In genomic region chr2:149767516-149767974, GRCh38 we compare ENCODE assay signal across 13 cellular contexts.
DNase-seq lines count a peak whose midpoint lies in the region; ATAC-seq, FAIRE-seq and TF ChIP-seq lines count a peak whose summit lies in the region.
"Had no signal": no experiment of that assay in that cellular context is flagged by ENCODE, and none has a peak within 500 bp of the region (broad histone marks: within the 10 kb centered on the region; RNA-seq: fewer than 3 reads in every experiment).

No MANE protein-coding gene starts in this region.

- dilution Hi-C loops in endothelial cell of umbilical vein (cut with MboI; ENCODE audit: extremely low pct_ligation_motif_present, low sequenced_read_pairs), result no loop called here

- H2BK5ac ChIP-seq in neuronal stem cell (ENCODE audit: low read length), result no peak overlapping the region

- no peak overlapping the region for H2AK5ac ChIP-seq in neuronal stem cell (ENCODE audit: low read depth, low read length)

- H3K9me1 ChIP-seq in endothelial cell of umbilical vein (replicated peaks; ENCODE audit: control insufficient read depth, extremely low read depth, insufficient read depth, low read length), result no peaks in the 10 kb centered on the region

- no peak overlapping the region for H2BK15ac ChIP-seq in neuronal stem cell (ENCODE audit: low read length)

- H3K23ac ChIP-seq in neuronal stem cell (ENCODE audit: low read depth, low read length, poor library complexity), result no peak overlapping the region

- TF ChIP-seq POLR2A in endothelial cell of umbilical vein (IDR thresholded peaks at IDR 0.05; ENCODE audit: low read depth, low read length), result no peak

- no peaks in the 10 kb centered on the region for H3K9me3 ChIP-seq in endothelial cell of umbilical vein (replicated peaks; ENCODE audit: control insufficient read depth, insufficient read depth, low read length)
- H3K9me3 ChIP-seq in neuronal stem cell (replicated peaks in 1 of 2; ENCODE audit: control insufficient read depth in 2 of 2, insufficient read depth in 1 of 2, low read depth in 1 of 2, low read length in 2 of 2), result no peaks in the 10 kb centered on the region

- H3K14ac ChIP-seq in neuronal stem cell (ENCODE audit: low read length), result no peak overlapping the region

- CTCF ChIA-PET in endothelial cell of umbilical vein (lab: Charles Lee), result interaction anchor here (0.8 to 1.6 kb wide), 4 partner anchors 23 to 1471 kb away, joined by 3 to 5 read pairs (median 4); no protein-coding TSS in a partner anchor

- H3K9ac ChIP-seq in endothelial cell of umbilical vein (replicated peaks; ENCODE audit: extremely low read depth, insufficient read depth, low read length) (peak overlapping the region; percentile 51), neuronal stem cell (ENCODE audit: low read depth, low read length, poor library complexity) (no peak overlapping the region)

- no peak overlapping the region for H3K27ac Mint-ChIP-seq in CD14-positive monocyte
- H3K27ac Mint-ChIP-seq: activated T-cell treated with anti-CD3 and anti-CD28 coated beads, Interleukin-2, amount 50 U/mL, for 72 hours; CD8-positive, alpha-beta T cell had no signal

- H3K4ac ChIP-seq in neuronal stem cell (ENCODE audit: low read length), result no peak overlapping the region

- H3K4me2 ChIP-seq in endothelial cell of umbilical vein (ENCODE audit: insufficient read depth, low read length), result peak overlapping the region; percentile 53
- H3K4me2 ChIP-seq in neuronal stem cell (ENCODE audit: insufficient read depth, low read length, poor library complexity, severe bottlenecking), result no peak overlapping the region

- no peak overlapping the region for H3K4me3 Mint-ChIP-seq in CD14-positive monocyte
- H3K4me3 Mint-ChIP-seq: activated T-cell treated with anti-CD3 and anti-CD28 coated beads, Interleukin-2, amount 50 U/mL, for 72 hours; CD8-positive, alpha-beta T cell had no signal

- peaks cover 34% of the 10 kb centered on the region for H3K4me1 ChIP-seq in endothelial cell of umbilical vein (ENCODE audit: control insufficient read depth, extremely low read depth, insufficient read depth, low read length)
- no peaks in the 10 kb centered on the region for H3K4me1 ChIP-seq in neuronal stem cell (ENCODE audit: control insufficient read depth in 2 of 2, insufficient read depth in 1 of 2, low read depth in 1 of 2, low read length in 2 of 2)

- POLR2A ChIA-PET in endothelial cell of umbilical vein (lab: Charles Lee), result no interaction called here

- H3K4me3 ChIP-seq in endothelial cell of umbilical vein (replicated peaks in 1 of 3; ENCODE audit: insufficient read depth in 1 of 3, low read depth in 1 of 3, low read length in 3 of 3), result no peak overlapping the region
- no peak overlapping the region for H3K4me3 ChIP-seq in neuronal stem cell (ENCODE audit: low read length in 2 of 2)

- DNase-seq in COR-L47 (lab: John Stamatoyannopoulos, UW), result peak; percentile 18
- peak; percentile 9 for DNase-seq in NCI-H2171 (lab: John Stamatoyannopoulos, UW)
- peak; percentile 67 for DNase-seq in endothelial cell of umbilical vein (ENCODE audit: low read depth, low spot score)
- DNase-seq in neuronal stem cell (ENCODE audit: low spot score), result no peak
- no peak for DNase-seq in CD14-positive monocyte (ENCODE audit: low spot score)
- DNase-seq in stimulated activated CD4-positive, alpha-beta T cell treated with anti-CD3 and anti-CD28 coated beads, Interleukin-4, amount 100 ng/mL, for 4 hours, result no peak
- DNase-seq in cortex of kidney (lab: John Stamatoyannopoulos, UW), result no peak
- DNase-seq: activated T-cell treated with anti-CD3 and anti-CD28 coated beads, Interleukin-2, amount 50 U/mL, for 72 hours; CD8-positive, alpha-beta T cell; posterior cingulate gyrus had no signal

- no peaks in the 10 kb centered on the region for H3K27me3 ChIP-seq in endothelial cell of umbilical vein (ENCODE audit: control insufficient read depth in 2 of 2, insufficient read depth in 2 of 2, low read length in 2 of 2)
- no peaks in the 10 kb centered on the region for H3K27me3 ChIP-seq in neuronal stem cell (ENCODE audit: control insufficient read depth in 3 of 3, insufficient read depth in 3 of 3, low read depth in 1 of 3, low read length in 3 of 3)

- H4K91ac ChIP-seq in neuronal stem cell (ENCODE audit: low read depth, low read length, poor library complexity), result no peak overlapping the region

- TF ChIP-seq CTCF in endothelial cell of umbilical vein (IDR thresholded peaks at IDR 0.05; ENCODE audit: extremely low read depth in 1 of 2, insufficient read depth in 1 of 2, low read depth in 1 of 2, low read length in 2 of 2) (no peak), CD14-positive monocyte (IDR thresholded peaks at IDR 0.05) (no peak)

- H4K8ac ChIP-seq in neuronal stem cell (ENCODE audit: low read depth, low read length), result no peak overlapping the region

- H3K27ac ChIP-seq in endothelial cell of umbilical vein (ENCODE audit: insufficient read depth, low read depth, low read length) (peak overlapping the region; percentile 70), neuronal stem cell (replicated peaks; ENCODE audit: low read length) (no peak overlapping the region)
- H3K27ac ChIP-seq: VCaP had no signal

- H3K79me2 ChIP-seq in endothelial cell of umbilical vein (ENCODE audit: control insufficient read depth, insufficient read depth, low read length), result no peaks in the 10 kb centered on the region

- H2AFZ ChIP-seq in endothelial cell of umbilical vein (ENCODE audit: low read depth, low read length) (peak overlapping the region; percentile 90), neuronal stem cell (ENCODE audit: low read length) (peak overlapping the region; percentile 7)

- BruUV-seq in endothelial cell of umbilical vein (replicated peaks; lab: Mats Ljungman, UMichigan), result no TSS peak

- H2BK120ac ChIP-seq in neuronal stem cell (ENCODE audit: low read depth, low read length), result no peak overlapping the region

- intact Hi-C loops in endothelial cell of umbilical vein (cut with micrococcal nuclease) (loop anchor here (2.0 kb wide), 1 partner anchor 27 kb away; no protein-coding TSS in a partner anchor), CD14-positive monocyte (cut with micrococcal nuclease) (no loop called here)

- peaks cover 0 to 5% (median 0%) of the 10 kb centered on the region in 7 donors for H3K9me3 Mint-ChIP-seq in CD14-positive monocyte
- H3K9me3 Mint-ChIP-seq: activated T-cell treated with anti-CD3 and anti-CD28 coated beads, Interleukin-2, amount 50 U/mL, for 72 hours; CD8-positive, alpha-beta T cell had no signal

- peaks cover 0 to 5% (median 1%) of the 10 kb centered on the region in 3 donors for H3K27me3 Mint-ChIP-seq in CD14-positive monocyte (ENCODE audit: low read depth in 3 of 3)

- H3K18ac ChIP-seq in neuronal stem cell (ENCODE audit: low read length), result no peak overlapping the region

- H3K79me1 ChIP-seq in neuronal stem cell (ENCODE audit: low read depth, low read length), result no peaks in the 10 kb centered on the region

- no peaks in the 10 kb centered on the region for H3K36me3 Mint-ChIP-seq in CD14-positive monocyte
- H3K36me3 Mint-ChIP-seq: CD8-positive, alpha-beta T cell had no signal

- H2BK12ac ChIP-seq in neuronal stem cell (ENCODE audit: low read length), result no peak overlapping the region

- WGBS in neuronal stem cell (ENCODE audit: extremely low coverage in 2 of 2, insufficient read length in 2 of 2, insufficient replicate concordance in 1 of 2), 2 donors, result no CpG with 5 or more reads among the region's 3 CpGs

- H3K36me3 ChIP-seq in endothelial cell of umbilical vein (ENCODE audit: control insufficient read depth in 2 of 2, extremely low read depth in 1 of 2, insufficient read depth in 2 of 2, low read length in 2 of 2) (no peaks in the 10 kb centered on the region), neuronal stem cell (replicated peaks in 1 of 2; ENCODE audit: control insufficient read depth in 2 of 2, insufficient read depth in 2 of 2, low read length in 2 of 2) (no peaks in the 10 kb centered on the region)

- no peaks in the 10 kb centered on the region for H3K4me1 Mint-ChIP-seq in CD14-positive monocyte

- FAIRE-seq in endothelial cell of umbilical vein (lab: Jason Lieb, UNC), result no peak
- FAIRE-seq: colon had no signal

- no peaks in the 10 kb centered on the region for H4K20me1 ChIP-seq in endothelial cell of umbilical vein (replicated peaks; ENCODE audit: control insufficient read depth, extremely low read depth, insufficient read depth, low read length)

- ATAC-seq in HG03108 (IDR thresholded peaks at IDR 0.05; ENCODE audit: unreplicated experiment), result no peak
- ATAC-seq: activated T-cell treated with anti-CD3 and anti-CD28 coated beads, Interleukin-2, amount 50 U/mL, for 72 hours; CD8-positive, alpha-beta T cell had no signal

TF ChIP-seq in endothelial cell of umbilical vein, 7 proteins besides CTCF, POLR2A, EP300 and RAD21:
- TF ChIP-seq FOS (IDR thresholded peaks at IDR 0.05; ENCODE audit: borderline replicate concordance, insufficient read depth, low read length) (no peak), EZH2 (IDR thresholded peaks at IDR 0.05; ENCODE audit: borderline replicate concordance, low read depth, low read length, severe bottlenecking) (no peak), MYC (IDR thresholded peaks at IDR 0.05; ENCODE audit: low read depth, low read length) (no peak), POLR2AphosphoS5 (IDR thresholded peaks at IDR 0.05; ENCODE audit: insufficient read depth, low read depth, low read length) (no peak), GATA2 (IDR thresholded peaks at IDR 0.05; ENCODE audit: insufficient read depth, insufficient read length, low read depth, low read length) (no peak), JUN (IDR thresholded peaks at IDR 0.05; ENCODE audit: borderline replicate concordance, insufficient read depth, insufficient read length, low read depth) (no peak), MAX (IDR thresholded peaks at IDR 0.05; ENCODE audit: insufficient read depth, insufficient read length) (no peak)

Comparison
In these comparisons a context has a peak if more than half of its experiments do, and no peak if none do; other contexts are left out.
1. DNase-seq: peak in COR-L47 (single experiment), NCI-H2171 (single experiment) and endothelial cell of umbilical vein (single experiment); none in neuronal stem cell (single experiment), CD14-positive monocyte (single experiment), stimulated activated CD4-positive, alpha-beta T cell treated with anti-CD3 and anti-CD28 coated beads, Interleukin-4, amount 100 ng/mL, for 4 hours (0 of 2) and cortex of kidney (single experiment).